ENCODE assay signal across 34 cellular contexts in genomic region chr18:34701911-34702310, GRCh38. TPM values are rescaled to one million over a fixed set of nuclear protein-coding genes. Genes with fewer than 3 reads are reported as not detected.
"Had no signal": no experiment of that assay in that cellular context is flagged by ENCODE, and none has a peak within 500 bp of the region (broad histone marks: within the 10 kb centered on the region; RNA-seq: fewer than 3 reads in every experiment).

No MANE protein-coding gene starts in this region.

- H3K27me3 Mint-ChIP-seq: activated CD4-positive, alpha-beta memory T cell treated with anti-CD3 and anti-CD28 coated beads, Interleukin-2, amount 10 ng/mL, durations not matched to agents 7 days and 5 days; activated CD4-positive, alpha-beta T cell treated with anti-CD3 and anti-CD28 coated beads for 36 hours; activated CD4-positive, alpha-beta T cell treated with anti-CD3 and anti-CD28 coated beads, Interleukin-2, amount 10 ng/mL, durations not matched to agents 7 days and 5 days; activated CD8-positive, alpha-beta memory T cell treated with anti-CD3 and anti-CD28 coated beads, Interleukin-2, amount 10 ng/mL, durations not matched to agents 7 days and 5 days; activated naive CD4-positive, alpha-beta T cell treated with anti-CD3 and anti-CD28 coated beads, Interleukin-2, amount 10 ng/mL, durations not matched to agents 7 days and 5 days; activated naive CD4-positive, alpha-beta T cell treated with anti-CD3 and anti-CD28 coated beads, Interleukin-2, amount 50 U/mL, for 24 hours; activated naive CD8-positive, alpha-beta T cell treated with anti-CD3 and anti-CD28 coated beads, Interleukin-2, amount 50 U/mL, for 24 hours; activated T-cell treated with anti-CD3 and anti-CD28 coated beads, Interleukin-2, amount 50 U/mL, for 24 hours had no signal

- H3K36me3 ChIP-seq: brain microvascular endothelial cell, breast epithelium had no signal

- H3K4me3 ChIP-seq: body of pancreas, breast epithelium had no signal

- ATAC-seq: activated CD4-positive, alpha-beta T cell treated with anti-CD3 and anti-CD28 coated beads for 36 hours; activated CD4-positive, CD25-positive, alpha-beta regulatory T cell treated with anti-CD3 and anti-CD28 coated beads, Interleukin-2, amount 50 U/mL, for 24 hours; activated CD8-positive, alpha-beta memory T cell treated with anti-CD3 and anti-CD28 coated beads, Interleukin-2, amount 10 ng/mL, durations not matched to agents 7 days and 5 days; activated CD8-positive, alpha-beta T cell treated with anti-CD3 and anti-CD28 coated beads, Interleukin-2, amount 10 ng/mL, durations not matched to agents 7 days and 5 days; activated naive CD8-positive, alpha-beta T cell treated with anti-CD3 and anti-CD28 coated beads, Interleukin-2, amount 50 U/mL, for 24 hours; body of pancreas had no signal

- DNase-seq: activated CD4-positive, alpha-beta memory T cell treated with anti-CD3 and anti-CD28 coated beads, Interleukin-2, amount 10 ng/mL, durations not matched to agents 7 days and 5 days; activated CD4-positive, alpha-beta T cell treated with anti-CD3 and anti-CD28 coated beads for 1 hour; activated CD4-positive, alpha-beta T cell treated with anti-CD3 and anti-CD28 coated beads for 36 hours; activated CD4-positive, alpha-beta T cell treated with anti-CD3 and anti-CD28 coated beads for 48 hours; activated CD4-positive, alpha-beta T cell treated with anti-CD3 and anti-CD28 coated beads, Interleukin-2, amount 10 ng/mL, durations not matched to agents 7 days and 5 days; activated CD4-positive, alpha-beta T cell treated with anti-CD3 and anti-CD28 coated beads, Interleukin-2, amount 50 U/mL, for 48 hours; activated CD4-positive, CD25-positive, alpha-beta regulatory T cell; activated CD8-positive, alpha-beta memory T cell treated with anti-CD3 and anti-CD28 coated beads for 24 hours; activated CD8-positive, alpha-beta memory T cell treated with anti-CD3 and anti-CD28 coated beads, Interleukin-2, amount 10 ng/mL, durations not matched to agents 7 days and 5 days; activated CD8-positive, alpha-beta memory T cell treated with anti-CD3 and anti-CD28 coated beads, Interleukin-2, amount 50 U/mL, for 48 hours; activated CD8-positive, alpha-beta T cell treated with anti-CD3 and anti-CD28 coated beads, Interleukin-2, amount 10 ng/mL, durations not matched to agents 7 days and 5 days; activated effector memory CD4-positive, alpha-beta T cell treated with Interleukin-2 at 50 U/mL for 16 hours; activated gamma-delta T cell; activated naive CD4-positive, alpha-beta T cell treated with anti-CD3 and anti-CD28 coated beads, Interleukin-2, amount 10 ng/mL, durations not matched to agents 7 days and 5 days; activated naive CD4-positive, alpha-beta T cell treated with Interleukin-2 at 50 U/mL for 16 hours; activated naive CD8-positive, alpha-beta T cell treated with anti-CD3 and anti-CD28 coated beads, Interleukin-2, amount 10 ng/mL, durations not matched to agents 7 days and 5 days; activated naive CD8-positive, alpha-beta T cell treated with anti-CD3 and anti-CD28 coated beads, Interleukin-2, amount 50 U/mL, for 24 hours; activated T-cell treated with anti-CD3 and anti-CD28 coated beads, Interleukin-2, amount 50 U/mL, for 24 hours; activated T-cell treated with anti-CD3 and anti-CD28 coated beads, Interleukin-2, amount 50 U/mL, for 48 hours; aorta; body of pancreas; brain microvascular endothelial cell; central memory CD4-positive, alpha-beta T cell; T-helper 1 cell; T-helper 2 cell; T-helper 9 cell had no signal

- H3K27ac Mint-ChIP-seq: activated CD4-positive, alpha-beta memory T cell treated with anti-CD3 and anti-CD28 coated beads, Interleukin-2, amount 10 ng/mL, durations not matched to agents 7 days and 5 days; activated CD4-positive, alpha-beta T cell treated with anti-CD3 and anti-CD28 coated beads for 36 hours; activated CD4-positive, alpha-beta T cell treated with anti-CD3 and anti-CD28 coated beads, Interleukin-2, amount 10 ng/mL, durations not matched to agents 7 days and 5 days; activated CD8-positive, alpha-beta memory T cell treated with anti-CD3 and anti-CD28 coated beads, Interleukin-2, amount 10 ng/mL, durations not matched to agents 7 days and 5 days; activated CD8-positive, alpha-beta T cell treated with anti-CD3 and anti-CD28 coated beads, Interleukin-2, amount 10 ng/mL, durations not matched to agents 7 days and 5 days; activated naive CD4-positive, alpha-beta T cell treated with anti-CD3 and anti-CD28 coated beads, Interleukin-2, amount 10 ng/mL, durations not matched to agents 7 days and 5 days; activated naive CD4-positive, alpha-beta T cell treated with anti-CD3 and anti-CD28 coated beads, Interleukin-2, amount 50 U/mL, for 24 hours; activated naive CD8-positive, alpha-beta T cell; activated naive CD8-positive, alpha-beta T cell treated with anti-CD3 and anti-CD28 coated beads, Interleukin-2, amount 10 ng/mL, durations not matched to agents 7 days and 5 days; activated naive CD8-positive, alpha-beta T cell treated with anti-CD3 and anti-CD28 coated beads, Interleukin-2, amount 50 U/mL, for 24 hours; activated T-cell treated with anti-CD3 and anti-CD28 coated beads, Interleukin-2, amount 50 U/mL, for 24 hours; activated T-helper 2 cell treated with anti-CD3 and anti-CD28 coated beads, Interferon-gamma antibody, Interleukin-2, Interleukin-4, amounts not matched to agents 10 μg/mL and 5 μg/mL and 100 μg/mL, durations not matched to agents 14 hours and 24 hours and 36 hours; T-helper 1 cell treated with Interleukin-12 subunit alpha and Interleukin-12 subunit beta and Interleukin-4 antibody, amounts not matched to agents 30 μg/mL and 1 μg/mL, for 36 hours; T-helper 2 cell treated with Interferon-gamma antibody and Interleukin-4, amounts not matched to agents 5 μg/mL and 100 μg/mL, for 36 hours had no signal

- H3K4me1 ChIP-seq: body of pancreas, breast epithelium had no signal

- H3K4me1 Mint-ChIP-seq: activated CD4-positive, alpha-beta memory T cell treated with anti-CD3 and anti-CD28 coated beads, Interleukin-2, amount 10 ng/mL, durations not matched to agents 7 days and 5 days; activated CD4-positive, alpha-beta T cell treated with anti-CD3 and anti-CD28 coated beads, Interleukin-2, amount 10 ng/mL, durations not matched to agents 7 days and 5 days; activated CD8-positive, alpha-beta memory T cell treated with anti-CD3 and anti-CD28 coated beads, Interleukin-2, amount 10 ng/mL, durations not matched to agents 7 days and 5 days; activated naive CD4-positive, alpha-beta T cell treated with anti-CD3 and anti-CD28 coated beads, Interleukin-2, amount 10 ng/mL, durations not matched to agents 7 days and 5 days; activated naive CD4-positive, alpha-beta T cell treated with anti-CD3 and anti-CD28 coated beads, Interleukin-2, amount 50 U/mL, for 24 hours; activated naive CD8-positive, alpha-beta T cell treated with anti-CD3 and anti-CD28 coated beads, Interleukin-2, amount 10 ng/mL, durations not matched to agents 7 days and 5 days; activated naive CD8-positive, alpha-beta T cell treated with anti-CD3 and anti-CD28 coated beads, Interleukin-2, amount 50 U/mL, for 24 hours had no signal

- H3K9me3 Mint-ChIP-seq: activated CD4-positive, alpha-beta memory T cell treated with anti-CD3 and anti-CD28 coated beads, Interleukin-2, amount 10 ng/mL, durations not matched to agents 7 days and 5 days; activated CD4-positive, alpha-beta T cell treated with anti-CD3 and anti-CD28 coated beads, Interleukin-2, amount 10 ng/mL, durations not matched to agents 7 days and 5 days; activated naive CD4-positive, alpha-beta T cell treated with anti-CD3 and anti-CD28 coated beads, Interleukin-2, amount 10 ng/mL, durations not matched to agents 7 days and 5 days; activated naive CD4-positive, alpha-beta T cell treated with anti-CD3 and anti-CD28 coated beads, Interleukin-2, amount 50 U/mL, for 24 hours; activated naive CD8-positive, alpha-beta T cell treated with anti-CD3 and anti-CD28 coated beads, Interleukin-2, amount 10 ng/mL, durations not matched to agents 7 days and 5 days; activated naive CD8-positive, alpha-beta T cell treated with anti-CD3 and anti-CD28 coated beads, Interleukin-2, amount 50 U/mL, for 24 hours; activated T-cell treated with anti-CD3 and anti-CD28 coated beads, Interleukin-2, amount 50 U/mL, for 24 hours; activated T-helper 2 cell treated with anti-CD3 and anti-CD28 coated beads, Interferon-gamma antibody, Interleukin-2, Interleukin-4, amounts not matched to agents 10 μg/mL and 5 μg/mL and 100 μg/mL, durations not matched to agents 14 hours and 24 hours and 36 hours; T-helper 1 cell treated with Interleukin-12 subunit alpha and Interleukin-12 subunit beta and Interleukin-4 antibody, amounts not matched to agents 30 μg/mL and 1 μg/mL, for 36 hours; T-helper 2 cell treated with Interferon-gamma antibody and Interleukin-4, amounts not matched to agents 5 μg/mL and 100 μg/mL, for 36 hours had no signal

- H3K27ac ChIP-seq: body of pancreas, brain microvascular endothelial cell, breast epithelium, VCaP had no signal

- H3K9me3 ChIP-seq: body of pancreas, breast epithelium had no signal

- H3K27me3 ChIP-seq: body of pancreas, brain microvascular endothelial cell, breast epithelium had no signal

- H3K36me3 Mint-ChIP-seq: activated CD8-positive, alpha-beta memory T cell treated with anti-CD3 and anti-CD28 coated beads, Interleukin-2, amount 10 ng/mL, durations not matched to agents 7 days and 5 days; activated naive CD4-positive, alpha-beta T cell treated with anti-CD3 and anti-CD28 coated beads, Interleukin-2, amount 10 ng/mL, durations not matched to agents 7 days and 5 days; activated naive CD4-positive, alpha-beta T cell treated with anti-CD3 and anti-CD28 coated beads, Interleukin-2, amount 50 U/mL, for 24 hours; activated naive CD8-positive, alpha-beta T cell; activated naive CD8-positive, alpha-beta T cell treated with anti-CD3 and anti-CD28 coated beads, Interleukin-2, amount 10 ng/mL, durations not matched to agents 7 days and 5 days had no signal

- H3K4me3 Mint-ChIP-seq: activated CD4-positive, alpha-beta memory T cell treated with anti-CD3 and anti-CD28 coated beads, Interleukin-2, amount 10 ng/mL, durations not matched to agents 7 days and 5 days; activated CD4-positive, alpha-beta T cell treated with anti-CD3 and anti-CD28 coated beads for 36 hours; activated CD4-positive, alpha-beta T cell treated with anti-CD3 and anti-CD28 coated beads, Interleukin-2, amount 10 ng/mL, durations not matched to agents 7 days and 5 days; activated CD8-positive, alpha-beta memory T cell treated with anti-CD3 and anti-CD28 coated beads, Interleukin-2, amount 10 ng/mL, durations not matched to agents 7 days and 5 days; activated CD8-positive, alpha-beta T cell treated with anti-CD3 and anti-CD28 coated beads, Interleukin-2, amount 10 ng/mL, durations not matched to agents 7 days and 5 days; activated naive CD4-positive, alpha-beta T cell treated with anti-CD3 and anti-CD28 coated beads, Interleukin-2, amount 10 ng/mL, durations not matched to agents 7 days and 5 days; activated naive CD4-positive, alpha-beta T cell treated with anti-CD3 and anti-CD28 coated beads, Interleukin-2, amount 50 U/mL, for 24 hours; activated naive CD8-positive, alpha-beta T cell; activated naive CD8-positive, alpha-beta T cell treated with anti-CD3 and anti-CD28 coated beads, Interleukin-2, amount 10 ng/mL, durations not matched to agents 7 days and 5 days; activated naive CD8-positive, alpha-beta T cell treated with anti-CD3 and anti-CD28 coated beads, Interleukin-2, amount 50 U/mL, for 24 hours; activated T-cell treated with anti-CD3 and anti-CD28 coated beads, Interleukin-2, amount 50 U/mL, for 24 hours; T-helper 1 cell treated with Interleukin-12 subunit alpha and Interleukin-12 subunit beta and Interleukin-4 antibody, amounts not matched to agents 30 μg/mL and 1 μg/mL, for 36 hours; T-helper 2 cell treated with Interferon-gamma antibody and Interleukin-4, amounts not matched to agents 5 μg/mL and 100 μg/mL, for 36 hours had no signal

RNA-seq across cellular contexts. Expression of gene DTNA, which starts 8.2 kb away (rescaled TPM):
- total RNA-seq: activated CD4-positive, alpha-beta T cell treated with anti-CD3 and anti-CD28 coated beads, Interleukin-2, amount 10 ng/mL, durations not matched to agents 7 days and 5 days; activated CD8-positive, alpha-beta memory T cell treated with anti-CD3 and anti-CD28 coated beads, Interleukin-2, amount 10 ng/mL, durations not matched to agents 7 days and 5 days; activated CD8-positive, alpha-beta T cell treated with anti-CD3 and anti-CD28 coated beads, Interleukin-2, amount 10 ng/mL, durations not matched to agents 7 days and 5 days; activated naive CD8-positive, alpha-beta T cell treated with anti-CD3 and anti-CD28 coated beads, Interleukin-2, amount 10 ng/mL, durations not matched to agents 7 days and 5 days had no signal
